2 cellular contexts compared by ENCODE assay signal in the genomic region with DNA sequence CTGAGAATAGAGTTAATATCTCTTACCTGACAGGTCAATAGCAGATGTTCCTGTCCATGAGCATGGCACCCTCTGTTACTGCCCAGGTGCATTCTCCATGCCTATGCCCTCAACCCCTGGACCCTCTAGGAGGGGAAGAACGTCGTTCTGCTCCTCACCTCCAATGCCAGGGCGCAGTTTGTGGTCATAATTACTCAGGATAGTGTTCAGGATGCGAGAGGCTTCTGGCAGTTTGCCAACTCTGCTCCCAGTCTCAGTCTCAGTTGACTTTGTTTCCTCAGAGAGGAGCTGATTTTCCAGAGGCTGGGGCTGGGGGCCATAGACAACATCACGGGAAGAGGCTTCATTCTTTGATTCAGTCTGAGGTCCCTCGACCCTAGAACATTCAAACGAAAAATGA.
TF ChIP-seq lines count a peak whose summit lies in the region.

No MANE protein-coding gene starts in this region.

TF ChIP-seq in SK-N-SH, 30 proteins besides CTCF, POLR2A, EP300 and RAD21 (continued from another document):
- TF ChIP-seq, protein P1, sequence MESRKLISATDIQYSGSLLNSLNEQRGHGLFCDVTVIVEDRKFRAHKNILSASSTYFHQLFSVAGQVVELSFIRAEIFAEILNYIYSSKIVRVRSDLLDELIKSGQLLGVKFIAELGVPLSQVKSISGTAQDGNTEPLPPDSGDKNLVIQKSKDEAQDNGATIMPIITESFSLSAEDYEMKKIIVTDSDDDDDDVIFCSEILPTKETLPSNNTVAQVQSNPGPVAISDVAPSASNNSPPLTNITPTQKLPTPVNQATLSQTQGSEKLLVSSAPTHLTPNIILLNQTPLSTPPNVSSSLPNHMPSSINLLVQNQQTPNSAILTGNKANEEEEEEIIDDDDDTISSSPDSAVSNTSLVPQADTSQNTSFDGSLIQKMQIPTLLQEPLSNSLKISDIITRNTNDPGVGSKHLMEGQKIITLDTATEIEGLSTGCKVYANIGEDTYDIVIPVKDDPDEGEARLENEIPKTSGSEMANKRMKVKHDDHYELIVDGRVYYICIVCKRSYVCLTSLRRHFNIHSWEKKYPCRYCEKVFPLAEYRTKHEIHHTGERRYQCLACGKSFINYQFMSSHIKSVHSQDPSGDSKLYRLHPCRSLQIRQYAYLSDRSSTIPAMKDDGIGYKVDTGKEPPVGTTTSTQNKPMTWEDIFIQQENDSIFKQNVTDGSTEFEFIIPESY (IDR thresholded peaks at IDR 0.05; ENCODE audit: borderline replicate concordance, low read depth) = no peak

TF ChIP-seq in SK-N-SH treated with all-trans-retinoic acid at 6 μM for 48 hours, 23 proteins besides CTCF, POLR2A, EP300 and RAD21 (continued from another document):
- TF ChIP-seq TCF4 (CRISPR knock-in tag; IDR thresholded peaks at IDR 0.05; ENCODE audit: borderline replicate concordance) (no peak), ARNTL (CRISPR knock-in tag; IDR thresholded peaks at IDR 0.05; ENCODE audit: borderline replicate concordance, low read depth) (no peak), BACH2 (CRISPR knock-in tag; IDR thresholded peaks at IDR 0.05; ENCODE audit: borderline replicate concordance) (no peak), ZFP30 (CRISPR knock-in tag; IDR thresholded peaks at IDR 0.05) (no peak)
- TF ChIP-seq, protein P2, sequence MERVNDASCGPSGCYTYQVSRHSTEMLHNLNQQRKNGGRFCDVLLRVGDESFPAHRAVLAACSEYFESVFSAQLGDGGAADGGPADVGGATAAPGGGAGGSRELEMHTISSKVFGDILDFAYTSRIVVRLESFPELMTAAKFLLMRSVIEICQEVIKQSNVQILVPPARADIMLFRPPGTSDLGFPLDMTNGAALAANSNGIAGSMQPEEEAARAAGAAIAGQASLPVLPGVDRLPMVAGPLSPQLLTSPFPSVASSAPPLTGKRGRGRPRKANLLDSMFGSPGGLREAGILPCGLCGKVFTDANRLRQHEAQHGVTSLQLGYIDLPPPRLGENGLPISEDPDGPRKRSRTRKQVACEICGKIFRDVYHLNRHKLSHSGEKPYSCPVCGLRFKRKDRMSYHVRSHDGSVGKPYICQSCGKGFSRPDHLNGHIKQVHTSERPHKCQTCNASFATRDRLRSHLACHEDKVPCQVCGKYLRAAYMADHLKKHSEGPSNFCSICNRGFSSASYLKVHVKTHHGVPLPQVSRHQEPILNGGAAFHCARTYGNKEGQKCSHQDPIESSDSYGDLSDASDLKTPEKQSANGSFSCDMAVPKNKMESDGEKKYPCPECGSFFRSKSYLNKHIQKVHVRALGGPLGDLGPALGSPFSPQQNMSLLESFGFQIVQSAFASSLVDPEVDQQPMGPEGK (CRISPR knock-in tag; IDR thresholded peaks at IDR 0.05; ENCODE audit: borderline replicate concordance) = no peak
